In the genomic region with DNA sequence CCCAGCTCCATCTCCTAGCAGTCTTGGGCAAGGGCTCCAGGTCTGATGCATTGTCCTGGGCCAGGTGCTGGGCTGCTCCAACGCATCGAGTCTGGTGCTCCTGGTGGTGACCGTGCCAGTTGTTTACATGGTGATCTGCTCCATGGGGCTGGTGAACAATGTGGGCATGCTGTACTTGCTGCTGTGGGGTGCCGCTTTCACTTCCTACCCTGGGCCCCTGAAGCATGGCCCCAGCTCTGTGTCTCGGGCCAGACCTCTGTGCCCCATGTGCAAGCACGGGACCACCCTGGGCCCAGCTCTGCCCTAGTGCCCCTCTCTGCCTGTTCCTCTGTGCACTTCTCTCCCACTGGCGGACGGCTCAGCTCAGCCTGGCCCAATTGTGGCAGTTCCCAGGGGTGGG, we compare ENCODE assay signal across 17 cellular contexts.
"Had no signal": no experiment of that assay in that cellular context is flagged by ENCODE, and none has a peak within 500 bp of the region (broad histone marks: within the 10 kb centered on the region; RNA-seq: fewer than 3 reads in every experiment).

No MANE protein-coding gene starts in this region.

- DNase-seq: activated CD4-positive, alpha-beta T cell treated with anti-CD3 and anti-CD28 coated beads, Interleukin-2, amount 10 ng/mL, durations not matched to agents 7 days and 5 days; activated CD8-positive, alpha-beta memory T cell treated with anti-CD3 and anti-CD28 coated beads, Interleukin-2, amount 50 U/mL, for 48 hours; activated naive CD8-positive, alpha-beta T cell treated with anti-CD3 and anti-CD28 coated beads, Interleukin-2, amount 10 ng/mL, durations not matched to agents 7 days and 5 days; anterior cingulate cortex; effector memory CD4-positive, alpha-beta T cell; kidney; pancreas; stimulated activated CD4-positive, alpha-beta T cell treated with anti-CD3 and anti-CD28 coated beads, Interleukin-12 subunit alpha, Interleukin-12 subunit beta, amount 100 ng/mL, for 4 hours; stimulated activated CD4-positive, alpha-beta T cell treated with anti-CD3 and anti-CD28 coated beads, Interleukin-2, amount 100 ng/mL, for 48 hours; T-helper 9 cell had no signal

- H3K4me1 Mint-ChIP-seq: activated CD4-positive, alpha-beta T cell treated with anti-CD3 and anti-CD28 coated beads, Interleukin-2, amount 10 ng/mL, durations not matched to agents 7 days and 5 days; activated naive CD8-positive, alpha-beta T cell treated with anti-CD3 and anti-CD28 coated beads, Interleukin-2, amount 10 ng/mL, durations not matched to agents 7 days and 5 days had no signal

- H3K79me2 ChIP-seq: hepatocyte had no signal

- H3K27ac ChIP-seq: breast epithelium, hepatocyte, neural progenitor cell, pancreas, tibial nerve had no signal

- H3K36me3 ChIP-seq: breast epithelium, neural progenitor cell, pancreas, tibial nerve had no signal

- H3K9ac ChIP-seq: neural progenitor cell had no signal

- H3K4me3 ChIP-seq: breast epithelium, hepatocyte, neural progenitor cell, pancreas, tibial nerve had no signal

- H3K36me3 Mint-ChIP-seq: activated naive CD8-positive, alpha-beta T cell treated with anti-CD3 and anti-CD28 coated beads, Interleukin-2, amount 10 ng/mL, durations not matched to agents 7 days and 5 days had no signal

- H3K4me1 ChIP-seq: breast epithelium, tibial nerve had no signal

- H3K9me3 Mint-ChIP-seq: activated CD4-positive, alpha-beta T cell treated with anti-CD3 and anti-CD28 coated beads, Interleukin-2, amount 10 ng/mL, durations not matched to agents 7 days and 5 days; activated naive CD8-positive, alpha-beta T cell treated with anti-CD3 and anti-CD28 coated beads, Interleukin-2, amount 10 ng/mL, durations not matched to agents 7 days and 5 days; dendritic cell treated with granulocyte-macrophage colony-stimulating factor and Interleukin-4, amounts not matched to agents 40 ng/mL and 50 ng/mL, for 4 days; neural progenitor cell; stimulated activated memory B cell treated with anti-CD40 and anti-IgM and Interleukin-4, amounts not matched to agents 10 μg/mL and 1 μg/mL and 100 μg/mL, for 72 hours had no signal

- H3K27me3 Mint-ChIP-seq: activated CD4-positive, alpha-beta T cell treated with anti-CD3 and anti-CD28 coated beads, Interleukin-2, amount 10 ng/mL, durations not matched to agents 7 days and 5 days; activated naive CD8-positive, alpha-beta T cell treated with anti-CD3 and anti-CD28 coated beads, Interleukin-2, amount 10 ng/mL, durations not matched to agents 7 days and 5 days; dendritic cell treated with granulocyte-macrophage colony-stimulating factor and Interleukin-4, amounts not matched to agents 40 ng/mL and 50 ng/mL, for 4 days; stimulated activated memory B cell treated with anti-CD40 and anti-IgM and Interleukin-4, amounts not matched to agents 10 μg/mL and 1 μg/mL and 100 μg/mL, for 72 hours had no signal

- H3K27me3 ChIP-seq: breast epithelium, hepatocyte, pancreas, tibial nerve had no signal

- H3K9me3 ChIP-seq: breast epithelium, pancreas, tibial nerve had no signal

- ATAC-seq: pancreas; stimulated activated memory B cell treated with anti-CD40 and anti-IgM and Interleukin-4, amounts not matched to agents 10 μg/mL and 1 μg/mL and 100 μg/mL, for 72 hours had no signal

- H3K4me3 Mint-ChIP-seq: activated CD4-positive, alpha-beta T cell treated with anti-CD3 and anti-CD28 coated beads, Interleukin-2, amount 10 ng/mL, durations not matched to agents 7 days and 5 days; activated naive CD8-positive, alpha-beta T cell treated with anti-CD3 and anti-CD28 coated beads, Interleukin-2, amount 10 ng/mL, durations not matched to agents 7 days and 5 days; dendritic cell treated with granulocyte-macrophage colony-stimulating factor and Interleukin-4, amounts not matched to agents 40 ng/mL and 50 ng/mL, for 4 days; neural progenitor cell; stimulated activated memory B cell treated with anti-CD40 and anti-IgM and Interleukin-4, amounts not matched to agents 10 μg/mL and 1 μg/mL and 100 μg/mL, for 72 hours had no signal

- FAIRE-seq: frontal cortex, kidney, pancreas had no signal

- H3K4me2 ChIP-seq: hepatocyte, neural progenitor cell had no signal

- H3K27ac Mint-ChIP-seq: activated CD4-positive, alpha-beta T cell treated with anti-CD3 and anti-CD28 coated beads, Interleukin-2, amount 10 ng/mL, durations not matched to agents 7 days and 5 days; activated naive CD8-positive, alpha-beta T cell treated with anti-CD3 and anti-CD28 coated beads, Interleukin-2, amount 10 ng/mL, durations not matched to agents 7 days and 5 days; dendritic cell treated with granulocyte-macrophage colony-stimulating factor and Interleukin-4, amounts not matched to agents 40 ng/mL and 50 ng/mL, for 4 days; neural progenitor cell; stimulated activated memory B cell treated with anti-CD40 and anti-IgM and Interleukin-4, amounts not matched to agents 10 μg/mL and 1 μg/mL and 100 μg/mL, for 72 hours had no signal

- H2AFZ ChIP-seq: hepatocyte, neural progenitor cell had no signal
